19 cellular contexts compared by ENCODE assay signal in genomic region chr5:138188632-138189031, GRCh38. TPM values are rescaled to one million over a fixed set of nuclear protein-coding genes. Genes with fewer than 3 reads are reported as not detected.
DNase-seq lines count a peak whose midpoint lies in the region; ATAC-seq, FAIRE-seq and TF ChIP-seq lines count a peak whose summit lies in the region.
"Had no signal": no experiment of that assay in that cellular context is flagged by ENCODE, and none has a peak within 500 bp of the region (broad histone marks: within the 10 kb centered on the region; RNA-seq: fewer than 3 reads in every experiment).

No MANE protein-coding gene starts in this region.

- no peak overlapping the region for H3K4me3 ChIP-seq in K562
- H3K4me3 ChIP-seq: A549, BLaER1 had no signal

- H3K9ac ChIP-seq in K562 (ENCODE audit: insufficient read depth in 1 of 2, low read depth in 2 of 2, low read length in 2 of 2), result no peak overlapping the region
- H3K9ac ChIP-seq: BLaER1 had no signal

- H3K9me1 ChIP-seq in K562 (ENCODE audit: control insufficient read depth, insufficient read depth, low read length), result no peaks in the 10 kb centered on the region

- no peaks in the 10 kb centered on the region for H3K9me3 Mint-ChIP-seq in activated naive CD4-positive, alpha-beta T cell treated with anti-CD3 and anti-CD28 coated beads, Interleukin-2, amount 10 ng/mL, durations not matched to agents 7 days and 5 days
- no peaks in the 10 kb centered on the region for H3K9me3 Mint-ChIP-seq in activated naive CD4-positive, alpha-beta T cell treated with anti-CD3 and anti-CD28 coated beads for 36 hours
- H3K9me3 Mint-ChIP-seq in nephron progenitor cell, result no peaks in the 10 kb centered on the region
- H3K9me3 Mint-ChIP-seq: CD4-positive, alpha-beta memory T cell had no signal

- no peak for TF ChIP-seq RAD21 in K562 (CRISPR knock-in tag; conservative IDR thresholded peaks at IDR 0.05 in 1 of 2, IDR thresholded peaks at IDR 0.05 in 1 of 2)

- no peaks in the 10 kb centered on the region for H4K20me1 ChIP-seq in K562 (replicated peaks; ENCODE audit: control insufficient read depth, insufficient read depth, low read length)

- peaks cover 0 to 12% of the 10 kb centered on the region in 2 experiments; a peak in 4 of 5 replicates for H3K4me1 ChIP-seq in K562 (replicated peaks in 1 of 2; ENCODE audit: control insufficient read depth in 2 of 2, insufficient read depth in 2 of 2, low read length in 2 of 2)
- H3K4me1 ChIP-seq: A549, BLaER1 had no signal

- H3K4me3 Mint-ChIP-seq in activated naive CD4-positive, alpha-beta T cell treated with anti-CD3 and anti-CD28 coated beads, Interleukin-2, amount 10 ng/mL, durations not matched to agents 7 days and 5 days, result no peak overlapping the region
- H3K4me3 Mint-ChIP-seq in activated naive CD4-positive, alpha-beta T cell treated with anti-CD3 and anti-CD28 coated beads for 36 hours, result no peak overlapping the region
- no peak overlapping the region for H3K4me3 Mint-ChIP-seq in nephron progenitor cell
- H3K4me3 Mint-ChIP-seq: CD4-positive, alpha-beta memory T cell had no signal

- peak; percentile 54 for TF ChIP-seq POLR2A in K562 (conservative IDR thresholded peaks at IDR 0.05)

- no peak for DNase-seq in activated naive CD4-positive, alpha-beta T cell treated with anti-CD3 and anti-CD28 coated beads, Interleukin-2, amount 10 ng/mL, durations not matched to agents 7 days and 5 days
- no peak for DNase-seq in activated naive CD4-positive, alpha-beta T cell treated with anti-CD3 and anti-CD28 coated beads for 36 hours
- DNase-seq in DMS 273 treated with DMSO at 0.1 percent for 48 hours (lab: John Stamatoyannopoulos, UW) (peak; percentile 20), K562 (ENCODE audit: extremely low read depth in 1 of 4, low spot score in 3 of 4) (no peak), nephron progenitor cell (no peak), NCI-H510A (lab: John Stamatoyannopoulos, UW) (no peak)
- DNase-seq: CD4-positive, alpha-beta memory T cell; DMS79; NCI-H187; NCI-H524; NCI-H82; OCI-M1; SHP77 treated with DMSO at 0.1 percent for 48 hours had no signal

- no peak overlapping the region for H3K27ac ChIP-seq in K562 (ENCODE audit: extremely low read depth, low read depth, low read length)
- H3K27ac ChIP-seq: A549, BLaER1 had no signal

- FAIRE-seq in K562 (lab: Jason Lieb, UNC), result no peak
- FAIRE-seq: A549, GM12892, GM18507 had no signal

- CTCF ChIA-PET in activated naive CD4-positive, alpha-beta T cell treated with anti-CD3 and anti-CD28 coated beads, Interleukin-2, amount 10 ng/mL, durations not matched to agents 7 days and 5 days (lab: Charles Lee), result interaction anchor here (1.0 to 1.4 kb wide), 2 partner anchors 9 to 24 kb away, joined by 3 to 6 read pairs; partner anchors contain the start of gene KIF20A
- CTCF ChIA-PET in activated naive CD4-positive, alpha-beta T cell treated with anti-CD3 and anti-CD28 coated beads for 36 hours (lab: Charles Lee), result interaction anchor here (0.8 to 1.0 kb wide), 2 partner anchors 10 to 163 kb away, joined by 3 read pairs; partner anchors contain the start of genes BRD8 and KIF20A
- CTCF ChIA-PET in K562 (lab: Yijun Ruan, JAX; ENCODE audit: low intra/inter-chr PET ratio), result no interaction called here

- H3K4me1 Mint-ChIP-seq in activated naive CD4-positive, alpha-beta T cell treated with anti-CD3 and anti-CD28 coated beads, Interleukin-2, amount 10 ng/mL, durations not matched to agents 7 days and 5 days, result no peaks in the 10 kb centered on the region
- H3K4me1 Mint-ChIP-seq in activated naive CD4-positive, alpha-beta T cell treated with anti-CD3 and anti-CD28 coated beads for 36 hours (ENCODE audit: low read depth), result no peaks in the 10 kb centered on the region
- H3K4me1 Mint-ChIP-seq in nephron progenitor cell, result peaks cover 7% of the 10 kb centered on the region
- H3K4me1 Mint-ChIP-seq: CD4-positive, alpha-beta memory T cell had no signal

- H3K79me2 ChIP-seq in K562 (ENCODE audit: control insufficient read depth, insufficient read depth, low read length), result no peaks in the 10 kb centered on the region

- ATAC-seq in K562 (peak; percentile 16), HG03442 (IDR thresholded peaks at IDR 0.05; ENCODE audit: unreplicated experiment) (no peak)
- ATAC-seq: A549, SK-N-SH treated with all-trans-retinoic acid at 6 μM for 48 hours had no signal

- POLR2A ChIA-PET in K562 (lab: Yijun Ruan, JAX), result interaction anchor here (0.6 to 6.7 kb wide), 13 partner anchors 10 to 304 kb away, joined by 3 to 51 read pairs (median 4); partner anchors contain the start of genes BRD8, CDC23, KDM3B and KIF20A

- no TSS peak for BruUV-seq in K562 (replicated peaks; lab: Mats Ljungman, UMichigan)

- WGBS in K562 (ENCODE audit: insufficient coverage, low coverage, missing lambda C conversion rate), result 82% methylated on average over 3 of the region's 3 CpGs

- no peaks in the 10 kb centered on the region for H3K27me3 Mint-ChIP-seq in activated naive CD4-positive, alpha-beta T cell treated with anti-CD3 and anti-CD28 coated beads, Interleukin-2, amount 10 ng/mL, durations not matched to agents 7 days and 5 days
- H3K27me3 Mint-ChIP-seq in activated naive CD4-positive, alpha-beta T cell treated with anti-CD3 and anti-CD28 coated beads for 36 hours (ENCODE audit: low read depth), result no peaks in the 10 kb centered on the region
- H3K27me3 Mint-ChIP-seq in nephron progenitor cell (ENCODE audit: low read depth, poor library complexity), result no peaks in the 10 kb centered on the region
- H3K27me3 Mint-ChIP-seq: CD4-positive, alpha-beta memory T cell had no signal

- TF ChIP-seq CTCF in K562 (IDR thresholded peaks at IDR 0.05 in 2 of 3, conservative IDR thresholded peaks at IDR 0.05 in 1 of 3; ENCODE audit: insufficient read depth in 2 of 3, low read depth in 1 of 3, low read length in 3 of 3) (no peak), nephron progenitor cell (IDR thresholded peaks at IDR 0.05) (no peak)

- H3K4me2 ChIP-seq in K562 (ENCODE audit: insufficient read depth, low read length), result no peak overlapping the region
- H3K4me2 ChIP-seq: A549, BLaER1 had no signal

- H3K36me3 Mint-ChIP-seq in activated naive CD4-positive, alpha-beta T cell treated with anti-CD3 and anti-CD28 coated beads, Interleukin-2, amount 10 ng/mL, durations not matched to agents 7 days and 5 days, result peaks cover 71% of the 10 kb centered on the region
- peaks cover 43% of the 10 kb centered on the region for H3K36me3 Mint-ChIP-seq in activated naive CD4-positive, alpha-beta T cell treated with anti-CD3 and anti-CD28 coated beads for 36 hours (ENCODE audit: low read depth)
- peaks cover 77% of the 10 kb centered on the region for H3K36me3 Mint-ChIP-seq in nephron progenitor cell (ENCODE audit: low read depth)

- TF ChIP-seq EP300 in K562 (IDR thresholded peaks at IDR 0.05; ENCODE audit: low read length), result no peak

- peak overlapping the region; percentile 39 for H3K27ac Mint-ChIP-seq in activated naive CD4-positive, alpha-beta T cell treated with anti-CD3 and anti-CD28 coated beads, Interleukin-2, amount 10 ng/mL, durations not matched to agents 7 days and 5 days
- no peak overlapping the region for H3K27ac Mint-ChIP-seq in activated naive CD4-positive, alpha-beta T cell treated with anti-CD3 and anti-CD28 coated beads for 36 hours
- peak overlapping the region; percentile 53 for H3K27ac Mint-ChIP-seq in nephron progenitor cell
- H3K27ac Mint-ChIP-seq: CD4-positive, alpha-beta memory T cell had no signal

- H3K9me3 ChIP-seq in K562 (replicated peaks; ENCODE audit: control insufficient read depth, insufficient read depth, low read depth, low read length), result no peaks in the 10 kb centered on the region
- H3K9me3 ChIP-seq: A549, BLaER1 had no signal

- H3K27me3 ChIP-seq in K562 (ENCODE audit: control insufficient read depth in 2 of 2, insufficient read depth in 2 of 2, low read length in 2 of 2), result no peaks in the 10 kb centered on the region
- H3K27me3 ChIP-seq: BLaER1 had no signal

- peaks cover 97% of the 10 kb centered on the region for H3K36me3 ChIP-seq in K562 (ENCODE audit: control insufficient read depth, insufficient read depth, low read length)

- intact Hi-C loops in activated naive CD4-positive, alpha-beta T cell treated with anti-CD3 and anti-CD28 coated beads for 36 hours (cut with micrococcal nuclease), result no loop called here
- intact Hi-C loops in K562 (cut with micrococcal nuclease), result no loop called here

- no peak overlapping the region for H2AFZ ChIP-seq in K562 (ENCODE audit: low read depth, low read length)

- in situ Hi-C loops in K562 (cut with MboI), result loop anchor here (25.0 kb wide), 1 partner anchor 224 kb away; no protein-coding TSS in a partner anchor

RNA-seq across cellular contexts. Expression of gene KIF20A, which starts 9.7 kb away (rescaled TPM):
- total RNA-seq in activated naive CD4-positive, alpha-beta T cell treated with anti-CD3 and anti-CD28 coated beads for 36 hours, result 10 to 100 TPM; 78.9 to 81.9 TPM
- total RNA-seq in K562 (2011; cell fraction: chromatin; rRNA removed; ENCODE audit: low replicate concordance), result 122 and 137 TPM in 2 replicates
- 95.4 and 97.0 TPM in 2 replicates for total RNA-seq in K562 (2011; cell fraction: nucleolus; rRNA removed)
- 81.0 and 82.0 TPM in 2 replicates for total RNA-seq in K562 (2011; cell fraction: nucleoplasm; rRNA removed)
- 40.8 and 44.9 TPM in 2 replicates for total RNA-seq in K562 (2014; rRNA removed)
- 61.2 and 63.1 TPM in 2 replicates for total RNA-seq in K562 (2014; rRNA removed; fragmentation: Illumina TruSeq; extraction: Trizol)
- total RNA-seq in K562 (2015; rRNA removed; fragmentation: Illumina TruSeq; extraction: Trizol), result 51.9 and 55.5 TPM in 2 replicates
- total RNA-seq in K562 (2021), result 49.0 and 52.6 TPM in 2 replicates
- 53.9 and 57.0 TPM in 2 replicates for polyA plus RNA-seq in K562 (2011; rRNA removed)
- 31.9 and 42.7 TPM in 2 replicates for polyA plus RNA-seq in K562 (2011; cell fraction: cytosol; rRNA removed)
- polyA plus RNA-seq in K562 (2011; cell fraction: nucleus; rRNA removed), result 94.3 and 132 TPM in 2 replicates
- polyA plus RNA-seq in K562 (2012), result 28.5 and 32.7 TPM in 2 replicates
- polyA plus RNA-seq in K562 (2014; fragmentation: Illumina TruSeq; extraction: Trizol), result 52.3 and 59.6 TPM in 2 replicates
- 10 to 100 TPM; 39.8 to 58.7 TPM for polyA plus RNA-seq in K562 (2014; fragmentation: Nextera tagmentation; extraction: Ambion mirVana)
- polyA plus RNA-seq in K562 (2014; rRNA removed), result 36.8 and 39.6 TPM in 2 replicates
- 126 and 142 TPM in 2 replicates for polyA minus RNA-seq in K562 (2011; rRNA and poly(A)+ RNA removed)
- 49.5 and 58.0 TPM in 2 replicates for polyA minus RNA-seq in K562 (2011; cell fraction: cytosol; rRNA and poly(A)+ RNA removed)
- polyA minus RNA-seq in K562 (2011; cell fraction: nucleus; rRNA and poly(A)+ RNA removed), result 73.5 and 136 TPM in 2 replicates
- total RNA-seq: CD4-positive, alpha-beta memory T cell had no signal
- polyA plus RNA-seq: CD4-positive, alpha-beta memory T cell had no signal

RNA-seq across cellular contexts. Expression of gene BRD8, which starts 10.2 kb away (rescaled TPM):
- total RNA-seq in activated naive CD4-positive, alpha-beta T cell treated with anti-CD3 and anti-CD28 coated beads for 36 hours, result 10 to 100 TPM; 94.8 to 95.6 TPM
- 262 and 465 TPM in 2 replicates for total RNA-seq in K562 (2011; cell fraction: chromatin; rRNA removed; ENCODE audit: low replicate concordance)
- 139 and 153 TPM in 2 replicates for total RNA-seq in K562 (2011; cell fraction: nucleolus; rRNA removed)
- 257 and 290 TPM in 2 replicates for total RNA-seq in K562 (2011; cell fraction: nucleoplasm; rRNA removed)
- total RNA-seq in K562 (2014; rRNA removed) (53.9 and 54.6 TPM in 2 replicates), K562 (2014; rRNA removed; fragmentation: Illumina TruSeq; extraction: Trizol) (71.2 and 85.6 TPM in 2 replicates), K562 (2015; rRNA removed; fragmentation: Illumina TruSeq; extraction: Trizol) (55.2 and 57.1 TPM in 2 replicates), K562 (2021) (65.7 and 74.1 TPM in 2 replicates)
- polyA plus RNA-seq in K562 (2011; rRNA removed) (163 and 175 TPM in 2 replicates), K562 (2014; fragmentation: Illumina TruSeq; extraction: Trizol) (87.9 and 88.4 TPM in 2 replicates), K562 (2014; fragmentation: Nextera tagmentation; extraction: Ambion mirVana) (100 to 1,000 TPM in 1 of 2 experiments, 10 to 100 TPM in 1; 89.5 to 141 TPM), K562 (2014; rRNA removed) (76.8 and 87.0 TPM in 2 replicates)
- 43.2 and 73.7 TPM in 2 replicates for polyA plus RNA-seq in K562 (2011; cell fraction: cytosol; rRNA removed)
- 342 and 416 TPM in 2 replicates for polyA plus RNA-seq in K562 (2011; cell fraction: nucleus; rRNA removed)
- 62.7 and 76.2 TPM in 2 replicates for polyA plus RNA-seq in K562 (2012)
- 110 and 130 TPM in 2 replicates for polyA minus RNA-seq in K562 (2011; rRNA and poly(A)+ RNA removed)
- polyA minus RNA-seq in K562 (2011; cell fraction: cytosol; rRNA and poly(A)+ RNA removed), result 22.6 and 38.0 TPM in 2 replicates
- polyA minus RNA-seq in K562 (2011; cell fraction: nucleus; rRNA and poly(A)+ RNA removed), result 75.5 and 117 TPM in 2 replicates

RNA-seq across cellular contexts. Expression of gene CDC23, which starts 24.5 kb away (rescaled TPM):
- total RNA-seq in activated naive CD4-positive, alpha-beta T cell treated with anti-CD3 and anti-CD28 coated beads for 36 hours, result 10 to 100 TPM; 44.3 to 47.2 TPM
- 54.9 and 94.0 TPM in 2 replicates for total RNA-seq in K562 (2011; cell fraction: chromatin; rRNA removed; ENCODE audit: low replicate concordance)
- 43.7 and 49.0 TPM in 2 replicates for total RNA-seq in K562 (2011; cell fraction: nucleolus; rRNA removed)
- total RNA-seq in K562 (2011; cell fraction: nucleoplasm; rRNA removed), result 44.3 and 54.0 TPM in 2 replicates
- total RNA-seq in K562 (2014; rRNA removed) (34.5 and 44.1 TPM in 2 replicates), K562 (2014; rRNA removed; fragmentation: Illumina TruSeq; extraction: Trizol) (65.5 and 70.7 TPM in 2 replicates), K562 (2015; rRNA removed; fragmentation: Illumina TruSeq; extraction: Trizol) (54.8 and 58.4 TPM in 2 replicates), K562 (2021) (53.0 and 63.2 TPM in 2 replicates)
- polyA plus RNA-seq in K562 (2011; rRNA removed) (88.2 and 103 TPM in 2 replicates), K562 (2014; fragmentation: Illumina TruSeq; extraction: Trizol) (64.9 and 77.9 TPM in 2 replicates), K562 (2014; fragmentation: Nextera tagmentation; extraction: Ambion mirVana) (100 to 1,000 TPM; 123 to 157 TPM), K562 (2014; rRNA removed) (56.1 and 58.0 TPM in 2 replicates)
- 37.5 and 60.2 TPM in 2 replicates for polyA plus RNA-seq in K562 (2011; cell fraction: cytosol; rRNA removed)
- polyA plus RNA-seq in K562 (2011; cell fraction: nucleus; rRNA removed), result 72.5 and 118 TPM in 2 replicates
- polyA plus RNA-seq in K562 (2012), result 35.6 and 40.4 TPM in 2 replicates
- 62.2 and 66.4 TPM in 2 replicates for polyA minus RNA-seq in K562 (2011; rRNA and poly(A)+ RNA removed)
- polyA minus RNA-seq in K562 (2011; cell fraction: cytosol; rRNA and poly(A)+ RNA removed), result 18.3 and 26.3 TPM in 2 replicates
- 49.7 and 57.3 TPM in 2 replicates for polyA minus RNA-seq in K562 (2011; cell fraction: nucleus; rRNA and poly(A)+ RNA removed)

RNA-seq across cellular contexts. Expression of gene NME5, which starts 49.4 kb away (rescaled TPM):
- not detected for total RNA-seq in activated naive CD4-positive, alpha-beta T cell treated with anti-CD3 and anti-CD28 coated beads for 36 hours
- total RNA-seq in K562 (2011; cell fraction: chromatin; rRNA removed; ENCODE audit: low replicate concordance), result not detected in 2 replicates
- not detected in 2 replicates for total RNA-seq in K562 (2011; cell fraction: nucleolus; rRNA removed)
- not detected in 2 replicates for total RNA-seq in K562 (2011; cell fraction: nucleoplasm; rRNA removed)
- total RNA-seq in K562 (2014; rRNA removed), result not detected in 2 replicates
- total RNA-seq in K562 (2014; rRNA removed; fragmentation: Illumina TruSeq; extraction: Trizol), result not detected in 2 replicates
- not detected in 2 replicates for total RNA-seq in K562 (2015; rRNA removed; fragmentation: Illumina TruSeq; extraction: Trizol)
- not detected in 2 replicates for total RNA-seq in K562 (2021)
- not detected in 2 replicates for polyA plus RNA-seq in K562 (2011; rRNA removed)
- not detected in 2 replicates for polyA plus RNA-seq in K562 (2011; cell fraction: cytosol; rRNA removed)
- not detected in 2 replicates for polyA plus RNA-seq in K562 (2011; cell fraction: nucleus; rRNA removed)
- not detected in 2 replicates for polyA plus RNA-seq in K562 (2012)
- not detected in 2 replicates for polyA plus RNA-seq in K562 (2014; fragmentation: Illumina TruSeq; extraction: Trizol)
- not detected for polyA plus RNA-seq in K562 (2014; fragmentation: Nextera tagmentation; extraction: Ambion mirVana)
- polyA plus RNA-seq in K562 (2014; rRNA removed), result not detected in 2 replicates
- polyA minus RNA-seq in K562 (2011; rRNA and poly(A)+ RNA removed), result not detected in 2 replicates
- not detected in 2 replicates for polyA minus RNA-seq in K562 (2011; cell fraction: cytosol; rRNA and poly(A)+ RNA removed)
- not detected in 2 replicates for polyA minus RNA-seq in K562 (2011; cell fraction: nucleus; rRNA and poly(A)+ RNA removed)
- total RNA-seq: CD4-positive, alpha-beta memory T cell had no signal
- polyA plus RNA-seq: A549; CD4-positive, alpha-beta memory T cell had no signal
